Comparison of ENCODE assay signal across 17 cellular contexts in the genomic region with DNA sequence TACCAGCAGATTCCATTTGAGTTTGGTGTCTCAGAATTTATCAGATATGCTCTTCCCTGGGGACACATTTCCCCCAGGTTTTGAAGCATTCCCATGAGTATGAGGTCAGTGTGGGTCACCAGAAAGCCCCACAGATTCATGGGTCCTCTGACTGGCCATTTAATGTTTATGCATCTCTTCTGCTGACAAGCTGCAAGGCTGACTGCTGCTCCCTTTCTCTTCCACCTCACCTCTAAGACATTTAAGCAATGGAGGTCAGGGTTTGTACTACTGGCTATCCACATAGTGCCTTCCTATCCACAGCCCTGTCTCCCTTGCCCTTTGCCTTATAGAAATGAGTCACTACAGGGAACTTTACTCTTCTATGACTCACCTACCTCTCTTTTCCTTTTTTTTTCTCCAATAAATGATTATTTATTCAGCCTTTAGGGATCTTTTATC.
DNase-seq lines count a peak whose midpoint lies in the region; ATAC-seq and TF ChIP-seq lines count a peak whose summit lies in the region.
"Had no signal": no experiment of that assay in that cellular context is flagged by ENCODE, and none has a peak within 500 bp of the region (broad histone marks: within the 10 kb centered on the region; RNA-seq: fewer than 3 reads in every experiment).

No MANE protein-coding gene starts in this region.

- H3K36me3 ChIP-seq in SJSA1 (no peaks in the 10 kb centered on the region), ascending aorta (no peaks in the 10 kb centered on the region)
- H3K36me3 ChIP-seq: heart left ventricle had no signal

- H3K4me3 ChIP-seq in SJSA1, result no peak overlapping the region
- H3K4me3 ChIP-seq in fibroblast of the aortic adventitia (ENCODE audit: low read depth, low read length), result no peak overlapping the region
- no peak overlapping the region for H3K4me3 ChIP-seq in ascending aorta
- H3K4me3 ChIP-seq: heart left ventricle had no signal

- H3K9me3 ChIP-seq in SJSA1 (replicated peaks) (no peaks in the 10 kb centered on the region), ascending aorta (peaks cover 0 to 6% of the 10 kb centered on the region in 2 donors)

- peak; percentile 22 for DNase-seq in DMS53 (lab: John Stamatoyannopoulos, UW)
- no peak for DNase-seq in DMS53 treated with DMSO at 0.1 percent for 48 hours (lab: John Stamatoyannopoulos, UW; ENCODE audit: unreplicated experiment)
- DNase-seq in SJSA1 (ENCODE audit: low read depth in 1 of 2, low spot score in 2 of 2), result peak; percentile 60 to 62
- DNase-seq in fibroblast of the aortic adventitia (ENCODE audit: low read depth), result peak; percentile 66
- DNase-seq in stromal cell of bone marrow (ENCODE audit: low read depth), result peak; percentile 47
- DNase-seq in ascending aorta (ENCODE audit: low spot score in 2 of 2), result no peak
- DNase-seq in NCI-H2081 (lab: John Stamatoyannopoulos, UW), result no peak
- DNase-seq: activated CD4-positive, alpha-beta T cell treated with anti-CD3 and anti-CD28 coated beads for 36 hours; activated effector memory CD4-positive, alpha-beta T cell treated with Interleukin-2 at 50 U/mL for 16 hours; cerebellar nuclear complex; heart left ventricle; MV-4-11; NCI-H526; posterior cingulate gyrus; stimulated activated CD4-positive, alpha-beta T cell treated with anti-CD3 and anti-CD28 coated beads, Interleukin-4, amount 100 ng/mL, for 1 hour had no signal

- TF ChIP-seq CTCF in fibroblast of the aortic adventitia (IDR thresholded peaks at IDR 0.05; ENCODE audit: insufficient read depth, low read length) (no peak), ascending aorta (IDR thresholded peaks at IDR 0.05) (no peak)

- H3K27ac ChIP-seq in SJSA1 (peak overlapping the region; percentile 27), ascending aorta (no peak overlapping the region)
- H3K27ac ChIP-seq: 22Rv1 had no signal

- intact Hi-C loops in ascending aorta (cut with DNase I), result no loop called here

- H3K27me3 ChIP-seq in SJSA1 (replicated peaks) (no peaks in the 10 kb centered on the region), ascending aorta (no peaks in the 10 kb centered on the region)
- H3K27me3 ChIP-seq: heart left ventricle had no signal

- peaks cover 23% of the 10 kb centered on the region for H3K4me1 ChIP-seq in SJSA1 (replicated peaks)
- H3K4me1 ChIP-seq in ascending aorta, result no peaks in the 10 kb centered on the region

- ATAC-seq in HG03432 (IDR thresholded peaks at IDR 0.05; ENCODE audit: unreplicated experiment), result no peak
- ATAC-seq: activated CD4-positive, alpha-beta T cell treated with anti-CD3 and anti-CD28 coated beads for 36 hours; heart left ventricle had no signal

Comparison
In these comparisons a context has a peak if more than half of its experiments do, and no peak if none do; other contexts are left out.
1. DNase-seq: peak in DMS53 (single experiment), SJSA1 (2 of 2), fibroblast of the aortic adventitia (single experiment) and stromal cell of bone marrow (single experiment); none in DMS53 treated with DMSO at 0.1 percent for 48 hours (single experiment), ascending aorta (0 of 2) and NCI-H2081 (0 of 2).